10 cellular contexts compared by ENCODE assay signal in the genomic region with DNA sequence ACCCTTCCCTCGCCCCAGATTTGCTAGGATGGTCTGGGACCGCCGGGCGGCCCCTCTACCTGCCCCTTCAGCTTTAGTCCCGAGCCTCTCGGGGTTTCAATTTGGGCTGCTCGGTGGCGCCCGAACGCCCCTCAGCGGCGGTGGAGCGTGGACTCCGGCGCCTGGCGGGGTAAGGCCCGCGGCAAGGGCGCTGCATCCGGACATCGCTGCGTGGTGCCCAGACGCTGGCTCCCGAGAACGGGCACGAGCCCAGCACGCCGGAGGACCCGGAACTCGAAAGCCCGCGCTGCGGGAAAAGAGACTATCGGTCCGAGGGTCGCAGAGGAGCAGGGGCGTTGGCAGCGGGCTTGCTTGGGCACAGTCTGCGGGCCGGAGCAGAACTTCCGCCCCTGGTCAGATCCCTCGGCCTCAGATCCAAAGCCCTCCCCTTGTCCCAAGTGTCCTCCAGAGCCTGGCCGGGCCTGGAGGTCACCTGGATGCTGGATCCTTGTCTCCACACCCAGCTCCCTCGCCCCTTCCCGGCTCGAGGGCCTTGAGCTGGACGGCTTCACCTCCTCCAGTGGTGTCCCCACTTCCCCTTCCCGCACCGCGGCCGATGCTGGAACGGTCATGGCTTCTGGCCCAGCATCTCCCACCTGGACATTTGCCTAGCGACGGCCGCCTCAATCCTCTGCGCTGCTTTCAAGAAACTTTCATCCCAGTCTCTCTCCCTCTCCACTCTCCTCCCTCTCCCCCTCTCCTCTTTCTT. TPM values are rescaled to one million over a fixed set of nuclear protein-coding genes. Genes with fewer than 3 reads are reported as not detected.
DNase-seq lines count a peak whose midpoint lies in the region; ATAC-seq and TF ChIP-seq lines count a peak whose summit lies in the region.
"Had no signal": no experiment of that assay in that cellular context is flagged by ENCODE, and none has a peak within 500 bp of the region (broad histone marks: within the 10 kb centered on the region; RNA-seq: fewer than 3 reads in every experiment).

No MANE protein-coding gene starts in this region.

- peaks cover 34 to 55% (median 37%) of the 10 kb centered on the region in 3 donors for H3K4me1 Mint-ChIP-seq in CD8-positive, alpha-beta memory T cell
- peaks cover 33% of the 10 kb centered on the region for H3K4me1 Mint-ChIP-seq in chondrocyte (ENCODE audit: low read depth)

- H3K4me1 ChIP-seq in CD8-positive, alpha-beta memory T cell (ENCODE audit: insufficient read depth, low read length), result peaks cover 24% of the 10 kb centered on the region
- H3K4me1 ChIP-seq in HUES6 (ENCODE audit: control insufficient read depth, insufficient read depth, low read length), result peaks cover 43% of the 10 kb centered on the region
- peaks cover 15 to 23% of the 10 kb centered on the region in 2 donors for H3K4me1 ChIP-seq in mucosa of rectum (ENCODE audit: control insufficient read depth in 2 of 2, insufficient read depth in 2 of 2, low read length in 2 of 2)

- no peak for ATAC-seq in HG02623 (IDR thresholded peaks at IDR 0.05; ENCODE audit: unreplicated experiment)

- DNase-seq in CD8-positive, alpha-beta memory T cell, result no peak
- no peak for DNase-seq in chondrocyte (ENCODE audit: low spot score)
- no peak for DNase-seq in SIG-M5 (lab: John Stamatoyannopoulos, UW)
- DNase-seq in NCI-H1105 treated with DMSO at 0.1 percent for 48 hours (lab: John Stamatoyannopoulos, UW), result no peak
- no peak for DNase-seq in NCI-H1930 (lab: John Stamatoyannopoulos, UW)

- no peak overlapping the region for H3K27ac ChIP-seq in CD8-positive, alpha-beta memory T cell (ENCODE audit: low read depth, low read length)
- H3K27ac ChIP-seq in HUES6 (ENCODE audit: low read depth, low read length) (no peak overlapping the region), mucosa of rectum (ENCODE audit: low read depth in 2 of 2, low read length in 2 of 2) (no peak overlapping the region)
- H3K27ac ChIP-seq: KMS-11 had no signal

- no peaks in the 10 kb centered on the region for H3K9me3 ChIP-seq in CD8-positive, alpha-beta memory T cell (ENCODE audit: low read length)
- no peaks in the 10 kb centered on the region for H3K9me3 ChIP-seq in HUES6 (ENCODE audit: control insufficient read depth, insufficient read depth, low read depth, low read length)
- H3K9me3 ChIP-seq in mucosa of rectum (ENCODE audit: control insufficient read depth in 2 of 2, low read length in 2 of 2), result no peaks in the 10 kb centered on the region

- peaks cover 52 to 80% of the 10 kb centered on the region in 2 donors for H3K27me3 Mint-ChIP-seq in CD8-positive, alpha-beta memory T cell
- H3K27me3 Mint-ChIP-seq in chondrocyte (ENCODE audit: low read depth), result peaks cover 66% of the 10 kb centered on the region

- POLR2A ChIA-PET in CD8-positive, alpha-beta memory T cell (lab: Charles Lee), result interaction anchor here (1.0 kb wide), 1 partner anchor 10 kb away, joined by 3 read pairs; no protein-coding TSS in a partner anchor

- peaks cover 33% of the 10 kb centered on the region for H3K27me3 ChIP-seq in CD8-positive, alpha-beta memory T cell (ENCODE audit: insufficient read depth, low read length, poor library complexity, severe bottlenecking)
- peaks cover 87% of the 10 kb centered on the region for H3K27me3 ChIP-seq in HUES6 (ENCODE audit: control insufficient read depth, insufficient read depth, low read length)
- peaks cover 46 to 53% of the 10 kb centered on the region in 2 donors for H3K27me3 ChIP-seq in mucosa of rectum (ENCODE audit: control insufficient read depth in 2 of 2, insufficient read depth in 2 of 2, low read length in 2 of 2)

- no peak overlapping the region for H3K27ac Mint-ChIP-seq in CD8-positive, alpha-beta memory T cell
- H3K27ac Mint-ChIP-seq in chondrocyte (ENCODE audit: unreplicated experiment), result no peak overlapping the region

- H3K9ac ChIP-seq in HUES6 (ENCODE audit: low read length) (peak overlapping the region; percentile 66), mucosa of rectum (ENCODE audit: low read depth in 1 of 2, low read length in 2 of 2) (no peak overlapping the region)
- H3K9ac ChIP-seq: KMS-11 had no signal

- no peak overlapping the region for H3K4me3 ChIP-seq in CD8-positive, alpha-beta memory T cell (ENCODE audit: low read length)
- H3K4me3 ChIP-seq in HUES6 (ENCODE audit: low read depth, low read length) (peak overlapping the region; percentile 61), mucosa of rectum (ENCODE audit: low read length in 2 of 2) (peak overlapping the region; percentile 20 to 32)

- TF ChIP-seq CTCF in chondrocyte (IDR thresholded peaks at IDR 0.05), result peak; percentile 47

- H3K4me3 Mint-ChIP-seq in CD8-positive, alpha-beta memory T cell, result peak overlapping the region; percentile 55 to 90 (median 70)
- H3K4me3 Mint-ChIP-seq in chondrocyte (ENCODE audit: unreplicated experiment), result peak overlapping the region; percentile 40

- CTCF ChIA-PET in CD8-positive, alpha-beta memory T cell (lab: Charles Lee), result no interaction called here

- H3K36me3 Mint-ChIP-seq in CD8-positive, alpha-beta memory T cell, result peaks cover 10 to 35% (median 16%) of the 10 kb centered on the region in 3 donors
- H3K36me3 Mint-ChIP-seq in chondrocyte (ENCODE audit: low read depth), result peaks cover 18% of the 10 kb centered on the region

- H3K9me3 Mint-ChIP-seq in CD8-positive, alpha-beta memory T cell, result peaks cover 0 to 5% (median 1%) of the 10 kb centered on the region in 5 donors
- H3K9me3 Mint-ChIP-seq in chondrocyte (ENCODE audit: low read depth), result no peaks in the 10 kb centered on the region

- H3K36me3 ChIP-seq in CD8-positive, alpha-beta memory T cell (ENCODE audit: insufficient read depth, low read length), result no peaks in the 10 kb centered on the region
- H3K36me3 ChIP-seq in HUES6 (ENCODE audit: control insufficient read depth, insufficient read depth, low read length), result no peaks in the 10 kb centered on the region
- H3K36me3 ChIP-seq in mucosa of rectum (ENCODE audit: control insufficient read depth in 2 of 2, insufficient read depth in 2 of 2, low read length in 2 of 2), result no peaks in the 10 kb centered on the region

RNA-seq across cellular contexts. Expression of gene OTX1, which starts 2.9 kb away (rescaled TPM):
- not detected for total RNA-seq in CD8-positive, alpha-beta memory T cell
- not detected for polyA plus RNA-seq in CD8-positive, alpha-beta memory T cell
- total RNA-seq in chondrocyte, result 0.10 to 0.53 TPM in 2 of 3 replicates, not detected in the other
- polyA plus RNA-seq: liver had no signal
